Comparison of ENCODE assay signal across 8 cellular contexts in the genomic region with DNA sequence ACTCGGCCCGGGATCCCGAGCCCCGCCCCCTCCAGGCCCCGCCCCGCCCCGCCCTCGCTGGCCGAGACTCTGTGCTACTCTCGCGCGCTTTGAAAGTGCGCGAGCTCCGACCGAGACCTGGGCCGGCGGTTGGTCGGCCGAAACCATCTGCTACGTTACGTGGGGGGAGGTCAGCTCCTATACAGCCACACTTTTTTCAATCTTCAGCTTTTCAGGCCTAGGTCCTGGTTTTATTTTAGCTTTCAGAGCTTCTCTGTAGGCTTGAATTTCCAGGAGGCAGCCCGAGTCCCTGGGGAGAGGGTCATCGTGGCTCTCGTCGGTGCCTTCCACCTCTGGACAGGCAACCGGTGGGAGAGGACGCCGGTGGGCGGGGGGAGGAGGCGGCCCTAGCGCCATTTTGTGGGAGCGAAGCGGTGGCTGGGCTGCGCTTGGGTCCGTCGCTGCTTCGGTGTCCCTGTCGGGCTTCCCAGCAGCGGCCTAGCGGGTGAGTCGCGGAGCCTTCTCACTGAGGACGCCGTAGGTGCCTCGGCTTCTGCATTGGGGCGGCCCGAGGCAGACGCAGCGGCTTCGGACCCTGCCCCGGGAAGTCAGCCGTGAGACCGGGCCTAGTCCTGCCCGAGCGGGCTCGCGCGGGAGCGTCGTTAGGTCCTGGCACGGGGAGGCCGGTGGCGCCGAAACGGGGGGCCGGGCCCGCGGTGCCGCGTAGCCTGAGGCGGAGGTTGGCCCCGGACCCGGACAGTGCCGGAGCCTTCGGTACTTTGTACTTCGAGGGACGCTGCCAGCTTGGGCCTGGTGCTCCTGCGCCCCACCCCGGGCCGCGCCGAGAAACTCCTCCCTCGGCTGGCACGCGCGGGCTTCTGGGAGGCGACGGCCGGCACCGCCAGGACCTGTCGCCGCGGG. TPM values are rescaled to one million over a fixed set of nuclear protein-coding genes. Genes with fewer than 3 reads are reported as not detected.
DNase-seq lines count a peak whose midpoint lies in the region; ATAC-seq and TF ChIP-seq lines count a peak whose summit lies in the region.

TSS of gene TARDBP (plus strand) at position 395 of the 900 bp plus-strand sequence. CDS start 1,074 bp downstream, outside the sequence.

- H3K4me1 ChIP-seq in heart left ventricle = peaks cover 5 to 43% (median 33%) of the 10 kb centered on the region in 12 donors

- ATAC-seq in HG02840 (IDR thresholded peaks at IDR 0.05; ENCODE audit: low FRiP score, unreplicated experiment) = peak; percentile 91
- ATAC-seq in T-cell (replicated peaks in 1 of 4) = peak; percentile 87 to 92 (median 90)
- ATAC-seq in heart left ventricle = peak; percentile 95 to 98 (median 97)

- POLR2A ChIA-PET in T-cell (lab: Charles Lee) = interaction anchor here in 1 of 2 donors (0.5 to 0.6 kb wide), 2 partner anchors 45 to 543 kb away, joined by 3 to 5 read pairs; no protein-coding TSS in a partner anchor

- in situ Hi-C loops in GM13976 (cut with MboI; ENCODE audit: low sequenced_read_pairs, unreplicated experiment) = no loop called here

- CTCF ChIA-PET in T-cell (lab: Charles Lee) = interaction anchor here in 1 of 2 donors (0.7 to 1.0 kb wide), 2 partner anchors 229 to 775 kb away, joined by 3 to 8 read pairs; no protein-coding TSS in a partner anchor

- H3K4me3 Mint-ChIP-seq in T-cell = peak within 1 kb of the TSS; percentile 82 to 90 (median 84)
- H3K4me3 Mint-ChIP-seq in type B pancreatic cell = peak within 1 kb of the TSS; percentile 92

- 0% methylated on average over 78 to 94 of the region's 94 CpGs for WGBS in adipose tissue, 3 donors
- 0 to 1% (median 0%) methylated on average over 42 to 94 of the region's 94 CpGs for WGBS in heart left ventricle, 4 donors

- TF ChIP-seq CTCF in GM13976 (IDR thresholded peaks at IDR 0.05; ENCODE audit: borderline replicate concordance, control extremely low read depth, extremely low read depth, insufficient read depth, missing control alignments) (no peak), heart left ventricle (IDR thresholded peaks at IDR 0.05) (no peak), type B pancreatic cell (conservative IDR thresholded peaks at IDR 0.05) (no peak)

- H3K27ac Mint-ChIP-seq in T-cell (peak within 1 kb of the TSS; percentile 97 to 100), type B pancreatic cell (peak within 1 kb of the TSS; percentile 98)

- H3K27ac ChIP-seq in adipose tissue (ENCODE audit: low read depth, low read length) (peak within 1 kb of the TSS; percentile 88), heart left ventricle (peak within 1 kb of the TSS; percentile 81 to 98 (median 94))

- peak; percentile 64 to 90 for TF ChIP-seq POLR2A in heart left ventricle (IDR thresholded peaks at IDR 0.05)

- H3K36me3 ChIP-seq in heart left ventricle = peaks cover 8 to 43% (median 41%) of the 10 kb centered on the region in 9 donors

- H3K4me3 ChIP-seq in heart left ventricle = peak within 1 kb of the TSS; percentile 67 to 100 (median 92)

- peaks cover 33 to 40% (median 35%) of the 10 kb centered on the region in 3 donors for H3K4me1 Mint-ChIP-seq in T-cell
- H3K4me1 Mint-ChIP-seq in type B pancreatic cell (ENCODE audit: unreplicated experiment) = peaks cover 11% of the 10 kb centered on the region

- H3K36me3 Mint-ChIP-seq in T-cell = peaks cover 23% of the 10 kb centered on the region
- H3K36me3 Mint-ChIP-seq in type B pancreatic cell = peaks cover 21% of the 10 kb centered on the region

- intact Hi-C loops in heart left ventricle (cut with DNase I) = no loop called here
- intact Hi-C loops in posterior cingulate gyrus (cut with DNase I) = no loop called here

- H3K27me3 Mint-ChIP-seq in T-cell (no peaks in the 10 kb centered on the region), type B pancreatic cell (no peaks in the 10 kb centered on the region)

- H3K9me3 Mint-ChIP-seq in T-cell (no peaks in the 10 kb centered on the region), type B pancreatic cell (no peaks in the 10 kb centered on the region)

- H3K9me3 ChIP-seq in heart left ventricle = no peaks in the 10 kb centered on the region

- DNase-seq in GM13976 (ENCODE audit: low spot score) (peak; percentile 99), NCI-H1436 (lab: John Stamatoyannopoulos, UW) (peak; percentile 85), T-cell (peak; percentile 78 to 95 (median 88)), heart left ventricle (peak; percentile 90 to 94 (median 91)), posterior cingulate gyrus (peak; percentile 84 to 98 (median 87)), type B pancreatic cell (ENCODE audit: extremely low spot score, unreplicated experiment) (peak; percentile 92)

- H3K27me3 ChIP-seq in heart left ventricle = no peaks in the 10 kb centered on the region

RNA-seq across cellular contexts. Expression of gene TARDBP, which starts in this region (rescaled TPM):
- total RNA-seq in T-cell = 100 to 1,000 TPM; 137 to 183 (median 160) TPM
- polyA plus RNA-seq in adipose tissue = 100 to 1,000 TPM in 2 of 3 donors, 10 to 100 TPM in 1; 54.7 to 152 (median 132) TPM
- total RNA-seq in heart left ventricle = 100 to 1,000 TPM in 6 of 9 donors, 10 to 100 TPM in 3; 66.9 to 115 (median 103) TPM
- polyA plus RNA-seq in heart left ventricle = 100 to 1,000 TPM in 1 of 2 donors, 10 to 100 TPM in 1; 66.3 to 138 TPM
- total RNA-seq in type B pancreatic cell (ENCODE audit: low replicate concordance) = 153 and 188 TPM in 2 replicates

Comparison
In these comparisons a context has a peak if more than half of its experiments do, and no peak if none do; other contexts are left out.
1. Peak in every context shown above with its lines: DNase-seq, ATAC-seq, H3K4me3 ChIP-seq and H3K27ac ChIP-seq.